In the genomic region with DNA sequence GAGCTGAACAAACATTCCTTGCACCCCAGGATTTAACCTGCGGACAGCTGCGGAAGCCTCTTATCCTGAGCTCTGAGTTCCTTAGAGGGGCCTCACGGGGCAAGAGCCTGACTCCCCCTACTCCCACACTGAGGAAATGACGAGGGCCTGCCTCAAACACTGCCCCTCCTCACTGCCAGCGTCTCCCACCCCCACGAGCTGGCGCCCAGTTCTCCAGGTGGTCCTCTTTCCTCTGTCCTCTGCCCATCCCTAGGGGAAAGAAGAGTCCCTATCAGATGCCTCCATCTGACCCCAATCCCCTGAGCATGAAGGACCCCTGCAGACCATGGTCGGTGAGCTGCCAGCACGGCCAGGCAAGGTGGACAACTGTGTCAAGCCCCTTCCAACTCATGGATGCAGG, we compare ENCODE assay signal across 25 cellular contexts. TPM values are rescaled to one million over a fixed set of nuclear protein-coding genes. Genes with fewer than 3 reads are reported as not detected.
"Had no signal": no experiment of that assay in that cellular context is flagged by ENCODE, and none has a peak within 500 bp of the region (broad histone marks: within the 10 kb centered on the region; RNA-seq: fewer than 3 reads in every experiment).

No MANE protein-coding gene starts in this region.

- H3K9me3 Mint-ChIP-seq: activated CD4-positive, alpha-beta memory T cell treated with anti-CD3 and anti-CD28 coated beads for 36 hours; activated CD4-positive, alpha-beta T cell treated with anti-CD3 and anti-CD28 coated beads, Interleukin-2, amount 10 ng/mL, durations not matched to agents 7 days and 5 days; activated naive CD4-positive, alpha-beta T cell treated with anti-CD3 and anti-CD28 coated beads for 36 hours; activated T-helper 1 cell treated with anti-CD3 and anti-CD28 coated beads, Interleukin-12 subunit alpha, Interleukin-12 subunit beta, Interleukin-2, Interleukin-4 antibody, amounts not matched to agents 30 ng/mL and 10 ng/mL and 1 ng/mL, durations not matched to agents 14 hours and 24 hours and 36 hours; T-cell had no signal

- ATAC-seq: T-cell had no signal

- H3K27me3 ChIP-seq: MG63 had no signal

- H3K4me3 ChIP-seq: cardiac muscle cell, MG63, SK-N-MC had no signal

- H3K36me3 ChIP-seq: cardiac muscle cell, MG63 had no signal

- H3K27ac Mint-ChIP-seq: activated CD4-positive, alpha-beta memory T cell treated with anti-CD3 and anti-CD28 coated beads for 36 hours; activated CD4-positive, alpha-beta T cell treated with anti-CD3 and anti-CD28 coated beads, Interleukin-2, amount 10 ng/mL, durations not matched to agents 7 days and 5 days; activated naive CD4-positive, alpha-beta T cell treated with anti-CD3 and anti-CD28 coated beads for 36 hours; activated naive CD8-positive, alpha-beta T cell; activated T-helper 1 cell treated with anti-CD3 and anti-CD28 coated beads, Interleukin-12 subunit alpha, Interleukin-12 subunit beta, Interleukin-2, Interleukin-4 antibody, amounts not matched to agents 30 ng/mL and 10 ng/mL and 1 ng/mL, durations not matched to agents 14 hours and 24 hours and 36 hours; brain; T-cell had no signal

- H3K4me3 Mint-ChIP-seq: activated CD4-positive, alpha-beta memory T cell treated with anti-CD3 and anti-CD28 coated beads for 36 hours; activated CD4-positive, alpha-beta T cell treated with anti-CD3 and anti-CD28 coated beads, Interleukin-2, amount 10 ng/mL, durations not matched to agents 7 days and 5 days; activated naive CD4-positive, alpha-beta T cell treated with anti-CD3 and anti-CD28 coated beads for 36 hours; activated naive CD8-positive, alpha-beta T cell; activated T-helper 1 cell treated with anti-CD3 and anti-CD28 coated beads, Interleukin-12 subunit alpha, Interleukin-12 subunit beta, Interleukin-2, Interleukin-4 antibody, amounts not matched to agents 30 ng/mL and 10 ng/mL and 1 ng/mL, durations not matched to agents 14 hours and 24 hours and 36 hours; brain had no signal

- DNase-seq: activated CD4-positive, alpha-beta memory T cell treated with anti-CD3 and anti-CD28 coated beads for 36 hours; activated CD4-positive, alpha-beta T cell treated with anti-CD3 and anti-CD28 coated beads, Interleukin-2, amount 10 ng/mL, durations not matched to agents 7 days and 5 days; activated CD4-positive, CD25-positive, alpha-beta regulatory T cell; activated CD8-positive, alpha-beta memory T cell treated with anti-CD3 and anti-CD28 coated beads, Interleukin-2, amount 50 U/mL, for 4 hours; activated gamma-delta T cell; activated naive CD4-positive, alpha-beta T cell treated with anti-CD3 and anti-CD28 coated beads for 36 hours; amygdala; MG63; NCI-H1105; NCI-H1436; NCI-H1694 treated with DMSO at 0.1 percent for 48 hours; NCI-H2029 treated with DMSO at 0.1 percent for 48 hours; NCI-H345; NCI-H510A; NCI-H526 treated with DMSO at 0.1 percent for 48 hours; NCI-H82; T-cell; T-helper 2 cell; T1000 had no signal

- H3K36me3 Mint-ChIP-seq: activated CD4-positive, alpha-beta memory T cell treated with anti-CD3 and anti-CD28 coated beads for 36 hours; activated naive CD8-positive, alpha-beta T cell; T-cell had no signal

- H3K9me3 ChIP-seq: MG63 had no signal

- H3K27ac ChIP-seq: cardiac muscle cell, SK-N-MC had no signal

- H3K27me3 Mint-ChIP-seq: brain had no signal

RNA-seq across cellular contexts. Expression of gene CHST1, which starts 14.3 kb away (rescaled TPM):
- total RNA-seq: activated CD4-positive, alpha-beta T cell treated with anti-CD3 and anti-CD28 coated beads, Interleukin-2, amount 10 ng/mL, durations not matched to agents 7 days and 5 days; activated naive CD4-positive, alpha-beta T cell treated with anti-CD3 and anti-CD28 coated beads for 36 hours; OCI-LY7 had no signal
